ENCODE assay signal across 31 cellular contexts in genomic region chr16:58656872-58657271, GRCh38.
"Had no signal": no experiment of that assay in that cellular context is flagged by ENCODE, and none has a peak within 500 bp of the region (broad histone marks: within the 10 kb centered on the region; RNA-seq: fewer than 3 reads in every experiment).

No MANE protein-coding gene starts in this region.

- H3K9me3 ChIP-seq: adrenal gland, body of pancreas had no signal

- H3K4me1 Mint-ChIP-seq: activated CD4-positive, alpha-beta T cell treated with anti-CD3 and anti-CD28 coated beads for 36 hours; activated CD4-positive, alpha-beta T cell treated with anti-CD3 and anti-CD28 coated beads, Interleukin-2, amount 10 ng/mL, durations not matched to agents 24 days and 14 days; activated CD8-positive, alpha-beta memory T cell treated with anti-CD3 and anti-CD28 coated beads, Interleukin-2, amount 10 ng/mL, durations not matched to agents 7 days and 5 days; activated naive CD4-positive, alpha-beta T cell treated with anti-CD3 and anti-CD28 coated beads, Interleukin-2, amount 50 U/mL, for 24 hours; activated naive CD8-positive, alpha-beta T cell treated with anti-CD3 and anti-CD28 coated beads for 36 hours; activated naive CD8-positive, alpha-beta T cell treated with anti-CD3 and anti-CD28 coated beads, Interleukin-2, amount 50 U/mL, for 24 hours had no signal

- H3K27ac Mint-ChIP-seq: activated CD4-positive, alpha-beta memory T cell treated with anti-CD3 and anti-CD28 coated beads for 36 hours; activated CD4-positive, alpha-beta T cell treated with anti-CD3 and anti-CD28 coated beads for 36 hours; activated CD4-positive, alpha-beta T cell treated with anti-CD3 and anti-CD28 coated beads, Interleukin-2, amount 10 ng/mL, durations not matched to agents 24 days and 14 days; activated CD8-positive, alpha-beta memory T cell treated with anti-CD3 and anti-CD28 coated beads, Interleukin-2, amount 10 ng/mL, durations not matched to agents 7 days and 5 days; activated CD8-positive, alpha-beta T cell treated with anti-CD3 and anti-CD28 coated beads, Interleukin-2, amount 10 ng/mL, durations not matched to agents 7 days and 5 days; activated naive CD4-positive, alpha-beta T cell treated with anti-CD3 and anti-CD28 coated beads for 36 hours; activated naive CD4-positive, alpha-beta T cell treated with anti-CD3 and anti-CD28 coated beads, Interleukin-2, amount 50 U/mL, for 24 hours; activated naive CD8-positive, alpha-beta T cell treated with anti-CD3 and anti-CD28 coated beads for 36 hours; activated naive CD8-positive, alpha-beta T cell treated with anti-CD3 and anti-CD28 coated beads, Interleukin-2, amount 50 U/mL, for 24 hours; activated T-helper 1 cell treated with anti-CD3 and anti-CD28 coated beads, Interleukin-12 subunit alpha, Interleukin-12 subunit beta, Interleukin-2, Interleukin-4 antibody, amounts not matched to agents 30 ng/mL and 10 ng/mL and 1 ng/mL, durations not matched to agents 14 hours and 24 hours and 36 hours; activated T-helper 2 cell treated with anti-CD3 and anti-CD28 coated beads, Interferon-gamma antibody, Interleukin-2, Interleukin-4, amounts not matched to agents 10 μg/mL and 5 μg/mL and 100 μg/mL, durations not matched to agents 14 hours and 24 hours and 36 hours; dendritic cell treated with granulocyte-macrophage colony-stimulating factor and Interleukin-4, amounts not matched to agents 40 ng/mL and 50 ng/mL, for 4 days; endodermal cell had no signal

- H3K27me3 Mint-ChIP-seq: activated CD4-positive, alpha-beta memory T cell treated with anti-CD3 and anti-CD28 coated beads for 36 hours had no signal

- H3K36me3 ChIP-seq: adrenal gland had no signal

- H3K36me3 Mint-ChIP-seq: activated CD4-positive, alpha-beta memory T cell treated with anti-CD3 and anti-CD28 coated beads for 36 hours; activated CD8-positive, alpha-beta memory T cell treated with anti-CD3 and anti-CD28 coated beads, Interleukin-2, amount 10 ng/mL, durations not matched to agents 7 days and 5 days; activated naive CD4-positive, alpha-beta T cell treated with anti-CD3 and anti-CD28 coated beads, Interleukin-2, amount 50 U/mL, for 24 hours; activated naive CD8-positive, alpha-beta T cell treated with anti-CD3 and anti-CD28 coated beads for 36 hours had no signal

- H3K4me3 ChIP-seq: adrenal gland, body of pancreas, coronary artery, dorsolateral prefrontal cortex had no signal

- H3K4me3 Mint-ChIP-seq: activated CD4-positive, alpha-beta memory T cell treated with anti-CD3 and anti-CD28 coated beads for 36 hours; activated CD4-positive, alpha-beta T cell treated with anti-CD3 and anti-CD28 coated beads for 36 hours; activated CD4-positive, alpha-beta T cell treated with anti-CD3 and anti-CD28 coated beads, Interleukin-2, amount 10 ng/mL, durations not matched to agents 24 days and 14 days; activated CD8-positive, alpha-beta memory T cell treated with anti-CD3 and anti-CD28 coated beads, Interleukin-2, amount 10 ng/mL, durations not matched to agents 7 days and 5 days; activated CD8-positive, alpha-beta T cell treated with anti-CD3 and anti-CD28 coated beads, Interleukin-2, amount 10 ng/mL, durations not matched to agents 7 days and 5 days; activated naive CD4-positive, alpha-beta T cell treated with anti-CD3 and anti-CD28 coated beads for 36 hours; activated naive CD4-positive, alpha-beta T cell treated with anti-CD3 and anti-CD28 coated beads, Interleukin-2, amount 50 U/mL, for 24 hours; activated naive CD8-positive, alpha-beta T cell treated with anti-CD3 and anti-CD28 coated beads for 36 hours; activated naive CD8-positive, alpha-beta T cell treated with anti-CD3 and anti-CD28 coated beads, Interleukin-2, amount 50 U/mL, for 24 hours; activated T-helper 1 cell treated with anti-CD3 and anti-CD28 coated beads, Interleukin-12 subunit alpha, Interleukin-12 subunit beta, Interleukin-2, Interleukin-4 antibody, amounts not matched to agents 30 ng/mL and 10 ng/mL and 1 ng/mL, durations not matched to agents 14 hours and 24 hours and 36 hours; dendritic cell treated with granulocyte-macrophage colony-stimulating factor and Interleukin-4, amounts not matched to agents 40 ng/mL and 50 ng/mL, for 4 days; endodermal cell had no signal

- H3K27ac ChIP-seq: adrenal gland, body of pancreas, coronary artery, dorsolateral prefrontal cortex had no signal

- H3K27me3 ChIP-seq: adrenal gland, body of pancreas had no signal

- H3K4me1 ChIP-seq: adrenal gland had no signal

- DNase-seq: activated CD4-positive, alpha-beta memory T cell treated with anti-CD3 and anti-CD28 coated beads for 36 hours; activated CD4-positive, alpha-beta T cell treated with anti-CD3 and anti-CD28 coated beads for 36 hours; activated CD4-positive, alpha-beta T cell treated with anti-CD3 and anti-CD28 coated beads, Interleukin-2, amount 10 ng/mL, durations not matched to agents 24 days and 14 days; activated CD4-positive, CD25-positive, alpha-beta regulatory T cell; activated CD4-positive, CD25-positive, alpha-beta regulatory T cell treated with anti-CD3 and anti-CD28 coated beads, Interleukin-2, amount 50 U/mL, for 72 hours; activated CD8-positive, alpha-beta memory T cell treated with anti-CD3 and anti-CD28 coated beads, Interleukin-2, amount 10 ng/mL, durations not matched to agents 7 days and 5 days; activated CD8-positive, alpha-beta memory T cell treated with anti-CD3 and anti-CD28 coated beads, Interleukin-2, amount 50 U/mL, for 4 hours; activated CD8-positive, alpha-beta T cell treated with anti-CD3 and anti-CD28 coated beads, Interleukin-2, amount 10 ng/mL, durations not matched to agents 7 days and 5 days; activated effector memory CD4-positive, alpha-beta T cell treated with anti-CD3 and anti-CD28 coated beads, Interleukin-2, amount 50 U/mL, for 16 hours; activated naive CD4-positive, alpha-beta T cell treated with anti-CD3 and anti-CD28 coated beads for 36 hours; activated naive CD8-positive, alpha-beta T cell treated with anti-CD3 and anti-CD28 coated beads for 36 hours; activated naive CD8-positive, alpha-beta T cell treated with anti-CD3 and anti-CD28 coated beads, Interleukin-2, amount 50 U/mL, for 24 hours; activated T-cell treated with anti-CD3 and anti-CD28 coated beads, Interleukin-2, amount 50 U/mL, for 1 hour; activated T-cell treated with anti-CD3 and anti-CD28 coated beads, Interleukin-2, amount 50 U/mL, for 48 hours; adrenal gland; amygdala; aorta; body of pancreas; caudate nucleus; dorsolateral prefrontal cortex; effector memory CD4-positive, alpha-beta T cell; endodermal cell; foreskin fibroblast; head of caudate nucleus; T-helper 2 cell had no signal

- H3K9me3 Mint-ChIP-seq: activated CD4-positive, alpha-beta memory T cell treated with anti-CD3 and anti-CD28 coated beads for 36 hours; activated CD4-positive, alpha-beta T cell treated with anti-CD3 and anti-CD28 coated beads, Interleukin-2, amount 10 ng/mL, durations not matched to agents 24 days and 14 days; activated naive CD4-positive, alpha-beta T cell treated with anti-CD3 and anti-CD28 coated beads for 36 hours; activated naive CD4-positive, alpha-beta T cell treated with anti-CD3 and anti-CD28 coated beads, Interleukin-2, amount 50 U/mL, for 24 hours; activated naive CD8-positive, alpha-beta T cell treated with anti-CD3 and anti-CD28 coated beads for 36 hours; activated naive CD8-positive, alpha-beta T cell treated with anti-CD3 and anti-CD28 coated beads, Interleukin-2, amount 50 U/mL, for 24 hours; activated T-helper 1 cell treated with anti-CD3 and anti-CD28 coated beads, Interleukin-12 subunit alpha, Interleukin-12 subunit beta, Interleukin-2, Interleukin-4 antibody, amounts not matched to agents 30 ng/mL and 10 ng/mL and 1 ng/mL, durations not matched to agents 14 hours and 24 hours and 36 hours; activated T-helper 2 cell treated with anti-CD3 and anti-CD28 coated beads, Interferon-gamma antibody, Interleukin-2, Interleukin-4, amounts not matched to agents 10 μg/mL and 5 μg/mL and 100 μg/mL, durations not matched to agents 14 hours and 24 hours and 36 hours; dendritic cell treated with granulocyte-macrophage colony-stimulating factor and Interleukin-4, amounts not matched to agents 40 ng/mL and 50 ng/mL, for 4 days; endodermal cell had no signal

- ATAC-seq: activated CD4-positive, alpha-beta T cell treated with anti-CD3 and anti-CD28 coated beads for 36 hours; activated CD8-positive, alpha-beta memory T cell treated with anti-CD3 and anti-CD28 coated beads, Interleukin-2, amount 10 ng/mL, durations not matched to agents 7 days and 5 days; activated CD8-positive, alpha-beta T cell treated with anti-CD3 and anti-CD28 coated beads, Interleukin-2, amount 10 ng/mL, durations not matched to agents 7 days and 5 days; activated naive CD8-positive, alpha-beta T cell treated with anti-CD3 and anti-CD28 coated beads, Interleukin-2, amount 50 U/mL, for 24 hours; body of pancreas; esophagus mucosa had no signal
